ENCODE assay signal across 10 cellular contexts in the genomic region with DNA sequence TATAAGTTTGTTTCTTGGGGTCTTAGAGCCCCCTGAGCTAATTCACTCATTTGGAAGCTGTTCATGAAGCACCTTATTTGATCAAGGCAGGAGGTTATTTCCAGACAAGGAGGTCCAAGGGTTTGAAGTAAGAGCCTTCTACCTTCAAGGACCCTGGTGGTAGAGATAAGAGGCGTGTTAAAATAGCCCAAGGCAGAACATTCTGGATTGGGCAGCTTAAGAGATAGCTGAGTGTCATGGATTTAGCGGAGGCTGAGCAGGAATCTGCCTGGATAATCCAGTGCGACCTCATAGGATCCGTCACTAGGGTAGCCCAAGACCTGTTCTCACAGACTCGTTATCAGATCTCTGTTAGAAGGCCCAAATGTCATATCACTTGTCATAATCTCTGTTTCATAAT. TPM values are rescaled to one million over a fixed set of nuclear protein-coding genes. Genes with fewer than 3 reads are reported as not detected.
DNase-seq lines count a peak whose midpoint lies in the region; ATAC-seq and TF ChIP-seq lines count a peak whose summit lies in the region.
"Had no signal": no experiment of that assay in that cellular context is flagged by ENCODE, and none has a peak within 500 bp of the region (broad histone marks: within the 10 kb centered on the region; RNA-seq: fewer than 3 reads in every experiment).

No MANE protein-coding gene starts in this region.

- no peaks in the 10 kb centered on the region for H3K27me3 Mint-ChIP-seq in activated CD4-positive, alpha-beta T cell treated with anti-CD3 and anti-CD28 coated beads, Interleukin-2, amount 10 ng/mL, durations not matched to agents 24 days and 14 days
- H3K27me3 Mint-ChIP-seq in activated T-helper 17 cell treated with anti-CD3 and anti-CD28 coated beads, Interleukin-2, amount 50 U/mL, for 72 hours = no peaks in the 10 kb centered on the region
- H3K27me3 Mint-ChIP-seq: naive B cell had no signal

- H3K9me3 ChIP-seq in left lung (no peaks in the 10 kb centered on the region), thyroid gland (no peaks in the 10 kb centered on the region)

- H3K4me3 ChIP-seq in left lung (no peak overlapping the region), thyroid gland (replicated peaks in 1 of 3) (no peak overlapping the region)

- intact Hi-C loops in activated CD4-positive, alpha-beta T cell treated with anti-CD3 and anti-CD28 coated beads, Interleukin-2, amount 10 ng/mL, durations not matched to agents 24 days and 14 days (cut with micrococcal nuclease) = no loop called here
- intact Hi-C loops in left lung (cut with DNase I) (no loop called here), thyroid gland (cut with DNase I) (no loop called here), left colon (cut with DNase I, micrococcal nuclease) (no loop called here)

- H3K4me1 ChIP-seq in left lung (peaks cover 66 to 98% of the 10 kb centered on the region in 2 donors), thyroid gland (peaks cover 55 to 85% of the 10 kb centered on the region in 2 donors)

- peaks cover 58% of the 10 kb centered on the region for H3K4me1 Mint-ChIP-seq in activated CD4-positive, alpha-beta T cell treated with anti-CD3 and anti-CD28 coated beads, Interleukin-2, amount 10 ng/mL, durations not matched to agents 24 days and 14 days
- peaks cover 35% of the 10 kb centered on the region for H3K4me1 Mint-ChIP-seq in activated T-helper 17 cell treated with anti-CD3 and anti-CD28 coated beads, Interleukin-2, amount 50 U/mL, for 72 hours

- H3K27me3 ChIP-seq in left lung (no peaks in the 10 kb centered on the region), thyroid gland (no peaks in the 10 kb centered on the region)

- H3K4me3 Mint-ChIP-seq in activated CD4-positive, alpha-beta T cell treated with anti-CD3 and anti-CD28 coated beads, Interleukin-2, amount 10 ng/mL, durations not matched to agents 24 days and 14 days = no peak overlapping the region
- H3K4me3 Mint-ChIP-seq in activated T-helper 17 cell treated with anti-CD3 and anti-CD28 coated beads, Interleukin-2, amount 50 U/mL, for 72 hours = peak overlapping the region; percentile 51

- no peak for TF ChIP-seq CTCF in left lung (IDR thresholded peaks at IDR 0.05)
- no peak for TF ChIP-seq CTCF in thyroid gland (IDR thresholded peaks at IDR 0.05)

- peaks cover 0 to 14% of the 10 kb centered on the region in 2 donors for H3K36me3 ChIP-seq in left lung
- H3K36me3 ChIP-seq in thyroid gland = peaks cover 0 to 3% of the 10 kb centered on the region in 2 donors

- 91 to 92% methylated on average over 5 of the region's 5 CpGs for WGBS in thyroid gland, 2 donors

- H3K27ac Mint-ChIP-seq in activated CD4-positive, alpha-beta T cell treated with anti-CD3 and anti-CD28 coated beads, Interleukin-2, amount 10 ng/mL, durations not matched to agents 24 days and 14 days = peak overlapping the region; percentile 43
- H3K27ac Mint-ChIP-seq in activated T-helper 17 cell treated with anti-CD3 and anti-CD28 coated beads, Interleukin-2, amount 50 U/mL, for 72 hours = peak overlapping the region; percentile 48

- peaks cover 9% of the 10 kb centered on the region for H3K36me3 Mint-ChIP-seq in activated CD4-positive, alpha-beta T cell treated with anti-CD3 and anti-CD28 coated beads, Interleukin-2, amount 10 ng/mL, durations not matched to agents 24 days and 14 days (ENCODE audit: low read depth)
- H3K36me3 Mint-ChIP-seq in activated T-helper 17 cell treated with anti-CD3 and anti-CD28 coated beads, Interleukin-2, amount 50 U/mL, for 72 hours (ENCODE audit: low read depth) = peaks cover 19% of the 10 kb centered on the region
- H3K36me3 Mint-ChIP-seq: naive B cell had no signal

- no peak for TF ChIP-seq POLR2A in thyroid gland (IDR thresholded peaks at IDR 0.05)

- H3K27ac ChIP-seq in left lung (peak overlapping the region; percentile 0 to 91), thyroid gland (peak overlapping the region; percentile 43 to 100 (median 99))

- peak; percentile 53 for DNase-seq in activated CD4-positive, alpha-beta T cell treated with anti-CD3 and anti-CD28 coated beads, Interleukin-2, amount 10 ng/mL, durations not matched to agents 24 days and 14 days
- no peak for DNase-seq in activated CD4-positive, alpha-beta T cell treated with anti-CD3 and anti-CD28 coated beads for 48 hours
- DNase-seq in left lung = no peak
- no peak for DNase-seq in thyroid gland
- no peak for DNase-seq in DMS114 treated with DMSO at 0.1 percent for 48 hours (lab: John Stamatoyannopoulos, UW; ENCODE audit: unreplicated experiment)
- no peak for DNase-seq in left colon
- DNase-seq: naive B cell had no signal

- ATAC-seq in activated T-helper 17 cell treated with anti-CD3 and anti-CD28 coated beads, Interleukin-2, amount 50 U/mL, for 72 hours (replicated peaks) = no peak
- no peak for ATAC-seq in left lung
- no peak for ATAC-seq in HG02840 (IDR thresholded peaks at IDR 0.05; ENCODE audit: low FRiP score, unreplicated experiment)
- no peak for ATAC-seq in left colon

- no peaks in the 10 kb centered on the region for H3K9me3 Mint-ChIP-seq in activated CD4-positive, alpha-beta T cell treated with anti-CD3 and anti-CD28 coated beads, Interleukin-2, amount 10 ng/mL, durations not matched to agents 24 days and 14 days
- no peaks in the 10 kb centered on the region for H3K9me3 Mint-ChIP-seq in activated T-helper 17 cell treated with anti-CD3 and anti-CD28 coated beads, Interleukin-2, amount 50 U/mL, for 72 hours
- H3K9me3 Mint-ChIP-seq: naive B cell had no signal

RNA-seq across cellular contexts. Expression of gene SLC25A25, which starts 28.6 kb away (rescaled TPM):
- total RNA-seq in activated CD4-positive, alpha-beta T cell treated with anti-CD3 and anti-CD28 coated beads, Interleukin-2, amount 10 ng/mL, durations not matched to agents 24 days and 14 days = 12.2 and 14.0 TPM in 2 replicates
- 10 to 100 TPM; 10.8 to 12.7 TPM for total RNA-seq in activated T-helper 17 cell treated with anti-CD3 and anti-CD28 coated beads, Interleukin-2, amount 50 U/mL, for 72 hours
- total RNA-seq in left lung (10 to 100 TPM; 19.5 to 21.0 TPM), thyroid gland (10 to 100 TPM; 21.9 to 42.0 (median 30.8) TPM), left colon (10 to 100 TPM; 20.5 to 26.2 TPM)

RNA-seq across cellular contexts. Expression of gene NAIF1, which starts 29.5 kb away (rescaled TPM):
- 9.6 and 11.1 TPM in 2 replicates for total RNA-seq in activated CD4-positive, alpha-beta T cell treated with anti-CD3 and anti-CD28 coated beads, Interleukin-2, amount 10 ng/mL, durations not matched to agents 24 days and 14 days
- 10 to 100 TPM in 1 of 2 donors, 1 to 10 TPM in 1; 9.0 to 15.0 TPM for total RNA-seq in activated T-helper 17 cell treated with anti-CD3 and anti-CD28 coated beads, Interleukin-2, amount 50 U/mL, for 72 hours
- total RNA-seq in left lung = 1 to 10 TPM; 7.7 to 8.0 TPM
- 10 to 100 TPM in 2 of 4 donors, 1 to 10 TPM in 2; 5.3 to 17.2 (median 9.4) TPM for total RNA-seq in thyroid gland
- total RNA-seq in left colon = 10 to 100 TPM in 1 of 2 donors, 1 to 10 TPM in 1; 10.0 to 10.5 TPM

RNA-seq across cellular contexts. Expression of gene PTGES2, which starts 30.9 kb away (rescaled TPM):
- 84.6 and 89.8 TPM in 2 replicates for total RNA-seq in activated CD4-positive, alpha-beta T cell treated with anti-CD3 and anti-CD28 coated beads, Interleukin-2, amount 10 ng/mL, durations not matched to agents 24 days and 14 days
- total RNA-seq in activated T-helper 17 cell treated with anti-CD3 and anti-CD28 coated beads, Interleukin-2, amount 50 U/mL, for 72 hours = 10 to 100 TPM; 15.3 to 32.3 TPM
- total RNA-seq in left lung (10 to 100 TPM; 34.8 to 56.9 TPM), thyroid gland (100 to 1,000 TPM in 1 of 4 donors, 10 to 100 TPM in 3; 80.0 to 112 (median 88.4) TPM), left colon (100 to 1,000 TPM in 1 of 2 donors, 10 to 100 TPM in 1; 84.2 to 113 TPM)

RNA-seq across cellular contexts. Expression of gene LCN2, which starts 52.6 kb away (rescaled TPM):
- not detected in 2 replicates for total RNA-seq in activated CD4-positive, alpha-beta T cell treated with anti-CD3 and anti-CD28 coated beads, Interleukin-2, amount 10 ng/mL, durations not matched to agents 24 days and 14 days
- not detected for total RNA-seq in activated T-helper 17 cell treated with anti-CD3 and anti-CD28 coated beads, Interleukin-2, amount 50 U/mL, for 72 hours
- total RNA-seq in left lung = 100 to 1,000 TPM in 1 of 2 donors, 10 to 100 TPM in 1; 37.7 to 155 TPM
- total RNA-seq in thyroid gland = 10 to 100 TPM in 1 of 4 donors, 1 to 10 TPM in 2, under 1 TPM in 1; 0.45 to 10.6 (median 2.5) TPM
- total RNA-seq in left colon = 100 to 1,000 TPM in 1 of 2 donors, 10 to 100 TPM in 1; 12.3 to 358 TPM
- total RNA-seq: T-helper 2 cell treated with Interferon-gamma antibody and Interleukin-4, amounts not matched to agents 100 ng/mL and 5 ng/mL, for 36 hours had no signal
